In genomic region chr1:17502326-17502778, GRCh38 we compare ENCODE assay signal across 8 cellular contexts. TPM values are rescaled to one million over a fixed set of nuclear protein-coding genes. Genes with fewer than 3 reads are reported as not detected.
DNase-seq lines count a peak whose midpoint lies in the region; ATAC-seq and TF ChIP-seq lines count a peak whose summit lies in the region.

No MANE protein-coding gene starts in this region.

- no peaks in the 10 kb centered on the region for H3K27me3 ChIP-seq in kidney epithelial cell (ENCODE audit: control insufficient read depth, insufficient read depth, low read length)

- ATAC-seq in GM18870 (IDR thresholded peaks at IDR 0.05; ENCODE audit: unreplicated experiment) = no peak

- no peak overlapping the region for H3K4me3 ChIP-seq in kidney epithelial cell (ENCODE audit: low read depth, low read length)

- peak; percentile 14 to 48 for DNase-seq in activated CD4-positive, alpha-beta T cell treated with anti-CD3 and anti-CD28 coated beads for 24 hours (ENCODE audit: low read depth in 2 of 2)
- no peak for DNase-seq in activated CD4-positive, alpha-beta T cell treated with anti-CD3 and anti-CD28 coated beads for 1 hour
- DNase-seq in NCI-H146 (lab: John Stamatoyannopoulos, UW) (peak; percentile 69), T1000 (lab: John Stamatoyannopoulos, UW) (peak; percentile 55), cerebellar cortex (ENCODE audit: low spot score) (peak; percentile 87), kidney epithelial cell (ENCODE audit: low read depth) (peak; percentile 47)
- DNase-seq in stimulated activated CD4-positive, alpha-beta T cell treated with anti-CD3 and anti-CD28 coated beads, Interleukin-12 subunit alpha, Interleukin-12 subunit beta, amount 100 ng/mL, for 48 hours (ENCODE audit: low read depth in 2 of 3, low spot score in 1 of 3) = peak; percentile 45 to 56 (median 45)

- H3K36me3 ChIP-seq in kidney epithelial cell (ENCODE audit: control insufficient read depth, insufficient read depth, low read length) = no peaks in the 10 kb centered on the region

- TF ChIP-seq CTCF in kidney epithelial cell (IDR thresholded peaks at IDR 0.05; ENCODE audit: insufficient read depth, low read length, poor library complexity, severe bottlenecking) = peak; percentile 96

RNA-seq across cellular contexts. Expression of gene ARHGEF10L, which starts 37.1 kb away (rescaled TPM):
- total RNA-seq in kidney epithelial cell = 23.5 and 29.5 TPM in 2 replicates
